Comparison of ENCODE assay signal across 24 cellular contexts in genomic region chr3:67034371-67034770, GRCh38.
"Had no signal": no experiment of that assay in that cellular context is flagged by ENCODE, and none has a peak within 500 bp of the region (broad histone marks: within the 10 kb centered on the region; RNA-seq: fewer than 3 reads in every experiment).

No MANE protein-coding gene starts in this region.

- H3K4me3 ChIP-seq: cardiac muscle cell, SJCRH30, SK-N-MC had no signal

- ATAC-seq: activated CD8-positive, alpha-beta T cell treated with anti-CD3 and anti-CD28 coated beads, Interleukin-2, amount 10 ng/mL, durations not matched to agents 7 days and 5 days; activated naive CD8-positive, alpha-beta T cell treated with anti-CD3 and anti-CD28 coated beads, Interleukin-2, amount 50 U/mL, for 24 hours had no signal

- DNase-seq: activated CD4-positive, alpha-beta T cell treated with anti-CD3 and anti-CD28 coated beads, Interleukin-2, amount 10 ng/mL, durations not matched to agents 24 days and 14 days; activated CD4-positive, alpha-beta T cell treated with anti-CD3 and anti-CD28 coated beads, Interleukin-2, amount 50 U/mL, for 4 hours; activated CD8-positive, alpha-beta T cell treated with anti-CD3 and anti-CD28 coated beads, Interleukin-2, amount 10 ng/mL, durations not matched to agents 7 days and 5 days; activated gamma-delta T cell treated with Interleukin-2 at 50 U/mL for 16 hours; activated naive CD4-positive, alpha-beta T cell treated with anti-CD3 and anti-CD28 coated beads, Interleukin-2, amount 10 ng/mL, durations not matched to agents 7 days and 5 days; activated naive CD8-positive, alpha-beta T cell treated with anti-CD3 and anti-CD28 coated beads, Interleukin-2, amount 50 U/mL, for 24 hours; activated T-cell treated with anti-CD3 and anti-CD28 coated beads, Interleukin-2, amount 50 U/mL, for 24 hours; amniotic stem cell; aorta; brain microvascular endothelial cell; MM.1S; MV-4-11; NCI-H1092; NCI-H1436 treated with DMSO at 0.1 percent for 48 hours; NCI-H1694 treated with DMSO at 0.1 percent for 48 hours; NCI-H2029; NCI-H345; NCI-H524 treated with DMSO at 0.1 percent for 48 hours; OCI-M1; SHP77; SJCRH30; T1000 had no signal

- H3K27ac ChIP-seq: brain microvascular endothelial cell, SJCRH30, SK-N-MC had no signal

- H3K27me3 ChIP-seq: brain microvascular endothelial cell, cardiac muscle cell, SJCRH30 had no signal

- H3K4me1 ChIP-seq: SJCRH30 had no signal

- H3K9me3 ChIP-seq: SJCRH30 had no signal

- H3K36me3 ChIP-seq: brain microvascular endothelial cell, cardiac muscle cell, SJCRH30 had no signal
